1 cellular context compared by ENCODE assay signal in the genomic region with DNA sequence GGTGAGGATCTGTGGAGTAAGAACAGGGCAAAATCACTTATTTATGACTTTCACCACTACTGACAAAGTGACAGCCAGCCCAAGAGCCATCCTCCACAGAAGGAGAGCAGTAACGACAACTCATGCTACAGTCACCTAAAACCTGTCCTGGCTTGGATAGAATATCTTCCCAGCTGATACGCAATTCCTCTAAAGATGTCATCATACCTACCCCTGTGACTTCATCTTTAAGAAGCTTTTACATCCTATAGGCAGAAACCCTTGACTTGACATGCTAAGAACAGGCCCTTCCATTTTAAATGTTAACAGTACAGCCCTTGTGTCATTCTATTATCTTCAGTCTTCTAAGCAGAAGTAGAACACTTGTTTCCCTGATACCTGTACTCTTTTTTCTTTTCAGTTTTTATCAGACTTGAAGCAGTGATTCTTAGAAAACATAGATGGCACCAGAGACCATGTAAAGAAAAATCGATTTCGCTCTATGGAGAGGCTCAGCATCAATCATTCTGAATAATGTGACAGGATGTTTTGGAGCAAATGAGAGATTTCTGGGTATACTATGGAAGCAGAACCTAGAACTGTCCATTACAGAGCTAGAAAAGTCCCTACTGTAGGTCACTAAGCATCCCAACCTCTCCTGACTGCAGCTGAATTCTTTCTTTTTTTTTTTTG.
TF ChIP-seq lines count a peak whose summit lies in the region.

No MANE protein-coding gene starts in this region.

TF ChIP-seq in Ishikawa, 13 proteins besides CTCF, POLR2A, EP300 and RAD21 (continued from another document):
- no peak for TF ChIP-seq ZBTB7A (IDR thresholded peaks at IDR 0.05; ENCODE audit: low read depth)
- TF ChIP-seq TAF1 (IDR thresholded peaks at IDR 0.05; ENCODE audit: low read depth): no peak
- TF ChIP-seq, protein P1, sequence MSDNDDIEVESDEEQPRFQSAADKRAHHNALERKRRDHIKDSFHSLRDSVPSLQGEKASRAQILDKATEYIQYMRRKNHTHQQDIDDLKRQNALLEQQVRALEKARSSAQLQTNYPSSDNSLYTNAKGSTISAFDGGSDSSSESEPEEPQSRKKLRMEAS (IDR thresholded peaks at IDR 0.05): no peak
